In genomic region chr6:28266962-28267694, GRCh38 we compare ENCODE assay signal across 1 cellular context.
TF ChIP-seq lines count a peak whose summit lies in the region.

ZSCAN26 (plus strand) TSS chr6:28267143; CDS start chr6:28271920, 4,777 bp downstream.

TF ChIP-seq in HepG2, 621 proteins besides CTCF, POLR2A, EP300 and RAD21 (continued from another document and continues in another):
- TF ChIP-seq ZNF281 (CRISPR knock-in tag; IDR thresholded peaks at IDR 0.05; ENCODE audit: borderline replicate concordance) (peak; percentile 41; the same call in 1 of the 2 replicates), HMG20B (CRISPR knock-in tag; conservative IDR thresholded peaks at IDR 0.05) (peak; percentile 55), ZNF580 (CRISPR knock-in tag; IDR thresholded peaks at IDR 0.05; ENCODE audit: borderline replicate concordance, low read depth) (peak; percentile 82; the same call in 1 of the 2 replicates), ZBTB37 (CRISPR knock-in tag; IDR thresholded peaks at IDR 0.05) (no peak), TARDBP (CRISPR knock-in tag; IDR thresholded peaks at IDR 0.05) (peak; percentile 69; the same call in 1 of the 2 replicates), SSRP1 (CRISPR knock-in tag; IDR thresholded peaks at IDR 0.05) (no peak), HIC2 (CRISPR knock-in tag; IDR thresholded peaks at IDR 0.05; ENCODE audit: low read depth) (no peak), ZNF710 (CRISPR knock-in tag; IDR thresholded peaks at IDR 0.05; ENCODE audit: borderline replicate concordance) (peak; percentile 66; the same call in 1 of the 2 replicates), ZNF75D (CRISPR knock-in tag; IDR thresholded peaks at IDR 0.05; ENCODE audit: borderline replicate concordance) (no peak), U2AF1 (optimal IDR thresholded peaks at IDR 0.05; ENCODE audit: low read depth, low read length) (peak; percentile 97), KAT7 (CRISPR knock-in tag; IDR thresholded peaks at IDR 0.05; ENCODE audit: borderline replicate concordance) (peak; percentile 92; the same call in 1 of the 2 replicates), FIP1L1 (IDR thresholded peaks at IDR 0.05; ENCODE audit: borderline replicate concordance, insufficient read depth, low read depth, low read length) (no peak), E2F1 (CRISPR knock-in tag; IDR thresholded peaks at IDR 0.05) (peak; percentile 48; the same call in 1 of the 2 replicates), MXD3 (CRISPR knock-in tag; IDR thresholded peaks at IDR 0.05) (peak; percentile 94), KMT2B (CRISPR knock-in tag; IDR thresholded peaks at IDR 0.05) (peak; percentile 98), TMF1 (CRISPR knock-in tag; IDR thresholded peaks at IDR 0.05; ENCODE audit: low read depth) (peak; percentile 49; the same call in 1 of the 2 replicates), SALL2 (CRISPR knock-in tag; IDR thresholded peaks at IDR 0.05) (peak; percentile 86), ZNF235 (CRISPR knock-in tag; IDR thresholded peaks at IDR 0.05; ENCODE audit: borderline replicate concordance) (peak; percentile 36; the same call in 1 of the 2 replicates), BRF2 (CRISPR knock-in tag; IDR thresholded peaks at IDR 0.05) (peak; percentile 88), CREBL2 (CRISPR knock-in tag; IDR thresholded peaks at IDR 0.05; ENCODE audit: borderline replicate concordance) (no peak), FOXM1 (CRISPR knock-in tag; IDR thresholded peaks at IDR 0.05) (no peak), ZBTB8A (CRISPR knock-in tag; IDR thresholded peaks at IDR 0.05; ENCODE audit: borderline replicate concordance, low read depth) (no peak), CSRNP2 (CRISPR knock-in tag; conservative IDR thresholded peaks at IDR 0.05; ENCODE audit: low read depth) (no peak), MATR3 (CRISPR knock-in tag; IDR thresholded peaks at IDR 0.05) (no peak), ZNF547 (CRISPR knock-in tag; IDR thresholded peaks at IDR 0.05) (peak; percentile 94), STAT5B (CRISPR knock-in tag; IDR thresholded peaks at IDR 0.05) (peak; percentile 78; the same call in 1 of the 2 replicates), TIGD3 (CRISPR knock-in tag; IDR thresholded peaks at IDR 0.05; ENCODE audit: borderline replicate concordance) (peak; percentile 75; the same call in 1 of the 2 replicates), SALL1 (CRISPR knock-in tag; IDR thresholded peaks at IDR 0.05) (peak; percentile 96), ZNF318 (CRISPR knock-in tag; IDR thresholded peaks at IDR 0.05) (no peak), NR2F6 (IDR thresholded peaks at IDR 0.05) (no peak), NR2F6 (CRISPR knock-in tag; IDR thresholded peaks at IDR 0.05) (peak; percentile 29; the same call in 1 of the 2 replicates)
